ENCODE assay signal across 13 cellular contexts in the genomic region with DNA sequence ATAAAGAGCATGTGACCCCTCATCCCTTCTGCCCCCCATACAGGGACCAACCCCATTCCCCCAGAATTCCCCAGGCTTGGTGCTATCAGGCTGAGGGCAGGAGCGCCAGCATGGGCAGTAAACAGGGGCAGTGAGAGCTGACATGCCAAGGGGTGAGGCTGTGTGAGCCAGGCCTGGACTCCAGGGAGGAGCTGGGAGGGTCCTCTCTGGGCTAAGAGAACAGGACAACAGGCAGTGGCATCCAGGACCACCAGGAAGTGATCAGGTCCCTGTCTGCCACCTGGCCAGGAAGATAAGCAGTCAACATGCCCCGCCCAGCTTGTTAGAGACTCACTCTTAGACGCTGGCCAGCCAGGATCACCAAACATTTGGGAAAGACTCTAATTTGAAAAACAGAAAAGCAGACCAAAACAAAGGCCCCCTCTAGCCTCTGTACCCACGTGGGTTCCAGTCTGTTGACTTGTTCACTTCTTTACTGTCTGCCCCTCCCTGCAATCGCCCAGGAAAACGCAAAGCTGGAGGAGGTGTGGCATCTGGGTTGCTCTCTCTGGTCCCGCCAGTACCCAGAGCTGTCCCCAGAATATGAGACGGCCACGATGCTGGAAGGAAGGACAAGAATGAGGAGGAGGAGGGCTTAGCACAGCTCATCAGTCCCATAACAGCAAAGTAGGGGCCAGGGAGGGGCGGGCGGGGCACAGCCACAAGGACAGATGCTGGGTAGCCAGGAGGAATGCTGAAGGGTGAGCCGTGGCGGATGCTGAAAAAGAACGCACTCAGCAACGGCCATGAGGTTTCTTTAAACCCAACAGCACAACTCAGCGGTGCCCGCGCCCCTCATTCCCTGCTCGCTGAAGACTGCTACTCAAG.
DNase-seq lines count a peak whose midpoint lies in the region; ATAC-seq and TF ChIP-seq lines count a peak whose summit lies in the region.
"Had no signal": no experiment of that assay in that cellular context is flagged by ENCODE, and none has a peak within 500 bp of the region (broad histone marks: within the 10 kb centered on the region; RNA-seq: fewer than 3 reads in every experiment).

No MANE protein-coding gene starts in this region.

- no peaks in the 10 kb centered on the region for H3K27me3 Mint-ChIP-seq in WTC11 (ENCODE audit: low read depth)
- H3K27me3 Mint-ChIP-seq in immature natural killer cell (ENCODE audit: low read depth in 3 of 3), result no peaks in the 10 kb centered on the region
- H3K27me3 Mint-ChIP-seq: activated CD4-positive, alpha-beta memory T cell treated with anti-CD3 and anti-CD28 coated beads, Interleukin-2, amount 10 ng/mL, durations not matched to agents 7 days and 5 days had no signal

- no peak for TF ChIP-seq RAD21 in HCT116 (IDR thresholded peaks at IDR 0.05; ENCODE audit: low read depth)

- BruUV-seq in HCT116 (replicated peaks; lab: Mats Ljungman, UMichigan) (no TSS peak), PC-3 (replicated peaks; lab: Mats Ljungman, UMichigan) (no TSS peak)

- H3K9me3 Mint-ChIP-seq in WTC11 (no peaks in the 10 kb centered on the region), immature natural killer cell (no peaks in the 10 kb centered on the region)

- CTCF ChIA-PET in HCT116 (lab: Charles Lee) (no interaction called here), WTC11 (lab: Charles Lee) (interaction anchor here (1.6 kb wide), 1 partner anchor 18 kb away, joined by 5 read pairs; no protein-coding TSS in a partner anchor), PC-3 (lab: Charles Lee) (no interaction called here)

- H3K27ac ChIP-seq in HCT116 (ENCODE audit: low read depth, low read length), result no peak overlapping the region
- H3K27ac ChIP-seq in layer of hippocampus (ENCODE audit: low read depth, low read length), result peak overlapping the region; percentile 58
- H3K27ac ChIP-seq in sigmoid colon, result peak overlapping the region; percentile 10 to 70 (median 46)
- no peak overlapping the region for H3K27ac ChIP-seq in PC-3 (ENCODE audit: low read length)
- H3K27ac ChIP-seq: body of pancreas, foreskin keratinocyte, tibial artery had no signal

- no peaks in the 10 kb centered on the region for H3K27me3 ChIP-seq in HCT116 (ENCODE audit: insufficient read depth, low read length)
- H3K27me3 ChIP-seq in layer of hippocampus (ENCODE audit: control insufficient read depth, insufficient read depth, low read length), result no peaks in the 10 kb centered on the region
- no peaks in the 10 kb centered on the region for H3K27me3 ChIP-seq in sigmoid colon
- no peaks in the 10 kb centered on the region for H3K27me3 ChIP-seq in PC-3 (ENCODE audit: low read length)
- H3K27me3 ChIP-seq: body of pancreas, foreskin keratinocyte, tibial artery had no signal

- ATAC-seq in HCT116, result peak; percentile 20; the same call in 1 of the 2 replicates
- peak; percentile 21 for ATAC-seq in WTC11
- no peak for ATAC-seq in PC-3
- ATAC-seq: body of pancreas, foreskin keratinocyte had no signal

- no peak overlapping the region for H2AFZ ChIP-seq in HCT116 (ENCODE audit: low read depth, low read length, poor library complexity, severe bottlenecking)
- H2AFZ ChIP-seq in PC-3 (ENCODE audit: low read length), result no peak overlapping the region

- H3K9ac ChIP-seq in HCT116 (ENCODE audit: low read length) (no peak overlapping the region), PC-3 (ENCODE audit: low read length) (no peak overlapping the region)

- POLR2A ChIA-PET in HCT116 (lab: Charles Lee), result no interaction called here
- POLR2A ChIA-PET in WTC11 (lab: Charles Lee), result no interaction called here
- POLR2A ChIA-PET in PC-3 (lab: Charles Lee; ENCODE audit: unreplicated experiment), result no interaction called here

- H4K20me1 ChIP-seq in HCT116 (ENCODE audit: insufficient read depth) (no peaks in the 10 kb centered on the region), PC-3 (ENCODE audit: low read length) (no peaks in the 10 kb centered on the region)

- no peak overlapping the region for H3K4me3 ChIP-seq in HCT116 (replicated peaks in 1 of 2; ENCODE audit: low read depth in 1 of 2, low read length in 2 of 2)
- no peak overlapping the region for H3K4me3 ChIP-seq in sigmoid colon
- no peak overlapping the region for H3K4me3 ChIP-seq in PC-3 (ENCODE audit: low read length)
- H3K4me3 ChIP-seq: body of pancreas, tibial artery had no signal

- TF ChIP-seq EP300 in sigmoid colon (IDR thresholded peaks at IDR 0.05), result no peak

- no peaks in the 10 kb centered on the region for H3F3A ChIP-seq in PC-3 (ENCODE audit: low read length, unreplicated experiment)

- H3K27ac Mint-ChIP-seq in WTC11, result 0 out of 2 replicates have a peak overlapping the region, but pooled peaks have one; percentile 49
- peak overlapping the region in 2 of 6 donors; percentile 15 to 58 for H3K27ac Mint-ChIP-seq in immature natural killer cell
- H3K27ac Mint-ChIP-seq: activated CD4-positive, alpha-beta memory T cell treated with anti-CD3 and anti-CD28 coated beads, Interleukin-2, amount 10 ng/mL, durations not matched to agents 7 days and 5 days had no signal

- no peak for TF ChIP-seq CTCF in HCT116 (IDR thresholded peaks at IDR 0.05 in 2 of 3, conservative IDR thresholded peaks at IDR 0.05 in 1 of 3; ENCODE audit: borderline replicate concordance in 1 of 3, insufficient read depth in 1 of 3, low read depth in 2 of 3, low read length in 2 of 3)
- TF ChIP-seq CTCF in WTC11 (IDR thresholded peaks at IDR 0.05), result no peak
- TF ChIP-seq CTCF in sigmoid colon (IDR thresholded peaks at IDR 0.05), result no peak
- TF ChIP-seq CTCF in PC-3 (conservative IDR thresholded peaks at IDR 0.05; ENCODE audit: low read depth, low read length), result no peak

- 41 to 70% methylated on average over 19 of the region's 19 CpGs for WGBS in sigmoid colon, 2 donors

- no peak overlapping the region for H3K4me3 Mint-ChIP-seq in WTC11
- H3K4me3 Mint-ChIP-seq in immature natural killer cell, result peak overlapping the region in 1 of 5 donors; percentile 12
- H3K4me3 Mint-ChIP-seq: activated CD4-positive, alpha-beta memory T cell treated with anti-CD3 and anti-CD28 coated beads, Interleukin-2, amount 10 ng/mL, durations not matched to agents 7 days and 5 days had no signal

- H3K36me3 Mint-ChIP-seq in WTC11, result no peaks in the 10 kb centered on the region
- no peaks in the 10 kb centered on the region for H3K36me3 Mint-ChIP-seq in immature natural killer cell

- intact Hi-C loops in HCT116 (cut with micrococcal nuclease), result no loop called here
- intact Hi-C loops in sigmoid colon (cut with DNase I), result no loop called here
- intact Hi-C loops in PC-3 (cut with micrococcal nuclease), result no loop called here

- H3K4me2 ChIP-seq in HCT116 (ENCODE audit: low read length) (no peak overlapping the region), PC-3 (ENCODE audit: low read length) (no peak overlapping the region)

- H3K4me1 ChIP-seq in HCT116 (ENCODE audit: control insufficient read depth in 1 of 2, insufficient read depth in 2 of 2, low read length in 2 of 2) (peaks cover 3 to 13% of the 10 kb centered on the region in 2 experiments; a peak in 2 of 4 replicates), sigmoid colon (peaks cover 0 to 91% (median 72%) of the 10 kb centered on the region in 4 donors), PC-3 (ENCODE audit: insufficient read depth, low read length) (no peaks in the 10 kb centered on the region)
- H3K4me1 ChIP-seq: foreskin keratinocyte, tibial artery had no signal

- RAD21 ChIA-PET in HCT116 (lab: Charles Lee; ENCODE audit: low non-redundant PET in 1 of 2, low total read pairs in 2 of 2, uncharacterized antibody in 2 of 2, unreplicated experiment in 2 of 2), result no interaction called here

- 0 out of 2 replicates have a peak, but pooled peaks cover 11% of the 10 kb centered on the region for H3K79me2 ChIP-seq in HCT116 (ENCODE audit: insufficient read depth, low read length)
- H3K79me2 ChIP-seq in PC-3 (ENCODE audit: low read length), result no peaks in the 10 kb centered on the region

- no peak for DNase-seq in HCT116 (ENCODE audit: low read depth, low spot score)
- no peak for DNase-seq in WTC11 (ENCODE audit: low spot score)
- peak; percentile 66 for DNase-seq in sigmoid colon
- no peak for DNase-seq in HuH-7.5 (ENCODE audit: low spot score)
- no peak for DNase-seq in PC-3
- no peak for DNase-seq in immature natural killer cell
- DNase-seq: activated CD4-positive, alpha-beta memory T cell treated with anti-CD3 and anti-CD28 coated beads, Interleukin-2, amount 10 ng/mL, durations not matched to agents 7 days and 5 days; activated gamma-delta T cell treated with Interleukin-2 at 50 U/mL for 16 hours; body of pancreas; effector CD8-positive, alpha-beta T cell; foreskin keratinocyte; tibial artery had no signal

- H3K9me3 ChIP-seq in HCT116 (ENCODE audit: control insufficient read depth in 1 of 2, insufficient read depth in 1 of 2, low read depth in 1 of 2, low read length in 2 of 2) (no peaks in the 10 kb centered on the region), sigmoid colon (no peaks in the 10 kb centered on the region), PC-3 (ENCODE audit: low read length) (no peaks in the 10 kb centered on the region)
- H3K9me3 ChIP-seq: body of pancreas, tibial artery had no signal

- TF ChIP-seq POLR2A in HCT116 (IDR thresholded peaks at IDR 0.05; ENCODE audit: borderline replicate concordance, extremely low read depth, insufficient read depth, insufficient read length) (no peak), sigmoid colon (IDR thresholded peaks at IDR 0.05) (no peak)

- no peaks in the 10 kb centered on the region for H3K36me3 ChIP-seq in HCT116 (ENCODE audit: control insufficient read depth in 1 of 2, insufficient read depth in 2 of 2, low read length in 2 of 2)
- H3K36me3 ChIP-seq in sigmoid colon, result no peaks in the 10 kb centered on the region
- no peaks in the 10 kb centered on the region for H3K36me3 ChIP-seq in PC-3 (ENCODE audit: low read depth, low read length)
- H3K36me3 ChIP-seq: tibial artery had no signal

- peaks cover 70% of the 10 kb centered on the region for H3K4me1 Mint-ChIP-seq in WTC11
- peaks cover 65 to 68% of the 10 kb centered on the region in 2 donors for H3K4me1 Mint-ChIP-seq in immature natural killer cell

- no peaks in the 10 kb centered on the region for H3K9me2 ChIP-seq in HCT116 (ENCODE audit: insufficient read depth)
- H3K9me2 ChIP-seq in PC-3 (replicated peaks; ENCODE audit: low read length), result no peaks in the 10 kb centered on the region

TF ChIP-seq in HCT116, 20 proteins besides CTCF, POLR2A, EP300 and RAD21 (continues in another document):
- no peak for TF ChIP-seq SRF (IDR thresholded peaks at IDR 0.05; ENCODE audit: low read depth)
- no peak for TF ChIP-seq JUND (IDR thresholded peaks at IDR 0.05)
- no peak for TF ChIP-seq ZNF274 (IDR thresholded peaks at IDR 0.05; ENCODE audit: low read depth, low read length)
- TF ChIP-seq, protein P1, sequence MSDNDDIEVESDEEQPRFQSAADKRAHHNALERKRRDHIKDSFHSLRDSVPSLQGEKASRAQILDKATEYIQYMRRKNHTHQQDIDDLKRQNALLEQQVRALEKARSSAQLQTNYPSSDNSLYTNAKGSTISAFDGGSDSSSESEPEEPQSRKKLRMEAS (IDR thresholded peaks at IDR 0.05), result no peak

TF ChIP-seq in WTC11, 78 proteins besides CTCF, POLR2A, EP300 and RAD21 (continues in another document):
- no peak for TF ChIP-seq HMGA2 (CRISPR knock-in tag; IDR thresholded peaks at IDR 0.05)
- TF ChIP-seq, protein P1 (CRISPR knock-in tag; IDR thresholded peaks at IDR 0.05), result no peak

Comparison
In these comparisons a context has a peak if more than half of its experiments do, and no peak if none do; other contexts are left out.
1. H3K27ac ChIP-seq: peak in layer of hippocampus (single experiment) and sigmoid colon (4 of 4); none in HCT116 (single experiment) and PC-3 (single experiment).